In genomic region chr15:86054338-86054737, GRCh38 we compare ENCODE assay signal across 29 cellular contexts. TPM values are rescaled to one million over a fixed set of nuclear protein-coding genes. Genes with fewer than 3 reads are reported as not detected.
"Had no signal": no experiment of that assay in that cellular context is flagged by ENCODE, and none has a peak within 500 bp of the region (broad histone marks: within the 10 kb centered on the region; RNA-seq: fewer than 3 reads in every experiment).

No MANE protein-coding gene starts in this region.

- H3K36me3 ChIP-seq: ascending aorta, breast epithelium, esophagus squamous epithelium, gastroesophageal sphincter, heart right ventricle had no signal

- H3K4me1 ChIP-seq: ascending aorta, breast epithelium, esophagus squamous epithelium, gastroesophageal sphincter, heart right ventricle had no signal

- H3K27me3 ChIP-seq: ascending aorta, esophagus squamous epithelium, gastroesophageal sphincter had no signal

- DNase-seq: activated CD4-positive, alpha-beta memory T cell treated with anti-CD3 and anti-CD28 coated beads for 36 hours; activated CD4-positive, alpha-beta T cell treated with anti-CD3 and anti-CD28 coated beads for 36 hours; activated CD4-positive, alpha-beta T cell treated with anti-CD3 and anti-CD28 coated beads, Interleukin-2, amount 10 ng/mL, durations not matched to agents 24 days and 14 days; activated CD4-positive, CD25-positive, alpha-beta regulatory T cell; activated CD4-positive, CD25-positive, alpha-beta regulatory T cell treated with anti-CD3 and anti-CD28 coated beads, Interleukin-2, amount 50 U/mL, for 72 hours; activated CD8-positive, alpha-beta memory T cell treated with anti-CD3 and anti-CD28 coated beads, Interleukin-2, amount 10 ng/mL, durations not matched to agents 7 days and 5 days; activated CD8-positive, alpha-beta memory T cell treated with anti-CD3 and anti-CD28 coated beads, Interleukin-2, amount 50 U/mL, for 4 hours; activated CD8-positive, alpha-beta T cell treated with anti-CD3 and anti-CD28 coated beads, Interleukin-2, amount 10 ng/mL, durations not matched to agents 7 days and 5 days; activated gamma-delta T cell; activated naive CD4-positive, alpha-beta T cell; activated naive CD4-positive, alpha-beta T cell treated with anti-CD3 and anti-CD28 coated beads, Interleukin-2, amount 10 ng/mL, durations not matched to agents 7 days and 5 days; activated naive CD8-positive, alpha-beta T cell treated with anti-CD3 and anti-CD28 coated beads, Interleukin-2, amount 10 ng/mL, durations not matched to agents 7 days and 5 days; activated T-cell treated with anti-CD3 and anti-CD28 coated beads, Interleukin-2, amount 50 U/mL, for 24 hours; activated T-cell treated with anti-CD3 and anti-CD28 coated beads, Interleukin-2, amount 50 U/mL, for 72 hours; dorsolateral prefrontal cortex; effector memory CD8-positive, alpha-beta T cell; erythroblast; esophagus squamous epithelium; foreskin melanocyte; heart right ventricle; T-helper 1 cell; T-helper 17 cell; T1000 had no signal

- H3K4me3 ChIP-seq: ascending aorta, breast epithelium, coronary artery, dorsolateral prefrontal cortex, esophagus squamous epithelium, gastroesophageal sphincter, heart right ventricle had no signal

- H3K27ac ChIP-seq: ascending aorta, breast epithelium, coronary artery, dorsolateral prefrontal cortex, esophagus squamous epithelium, gastroesophageal sphincter, heart right ventricle had no signal

- H3K9me3 ChIP-seq: ascending aorta, breast epithelium, esophagus squamous epithelium, gastroesophageal sphincter, heart right ventricle had no signal

- ATAC-seq: activated CD4-positive, alpha-beta T cell treated with anti-CD3 and anti-CD28 coated beads for 36 hours; activated CD8-positive, alpha-beta memory T cell treated with anti-CD3 and anti-CD28 coated beads, Interleukin-2, amount 10 ng/mL, durations not matched to agents 7 days and 5 days; activated CD8-positive, alpha-beta T cell treated with anti-CD3 and anti-CD28 coated beads, Interleukin-2, amount 10 ng/mL, durations not matched to agents 7 days and 5 days; activated naive CD4-positive, alpha-beta T cell treated with anti-CD3 and anti-CD28 coated beads, Interleukin-2, amount 50 U/mL, for 72 hours; activated T-cell treated with anti-CD3 and anti-CD28 coated beads, Interleukin-2, amount 50 U/mL, for 72 hours; effector memory CD8-positive, alpha-beta T cell; heart right ventricle; T-helper 17 cell had no signal

RNA-seq across cellular contexts. Expression of gene AGBL1, which starts 25.3 kb away (rescaled TPM):
- polyA plus RNA-seq: fibroblast of lung, heart right ventricle had no signal
